Comparison of ENCODE assay signal across 1 cellular context in the genomic region with DNA sequence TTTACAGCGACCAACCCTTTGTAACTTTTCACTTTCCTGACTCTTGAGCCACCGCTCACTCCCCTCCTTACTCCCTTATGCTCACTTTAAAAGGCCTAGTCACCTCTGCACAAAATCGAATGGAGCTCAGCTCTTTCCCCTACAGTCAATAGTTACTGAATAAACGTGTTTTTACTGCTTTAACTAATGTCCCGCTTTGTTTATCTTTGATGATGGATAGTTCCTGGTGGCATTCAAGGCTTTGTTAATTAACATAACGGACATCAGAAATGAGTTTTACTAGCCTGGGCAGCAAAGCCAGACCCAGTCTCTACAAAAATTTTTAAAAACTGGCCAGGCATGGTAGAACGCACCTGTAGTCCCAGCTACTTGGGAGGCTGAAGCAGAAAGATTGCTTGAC.
TF ChIP-seq lines count a peak whose summit lies in the region.

No MANE protein-coding gene starts in this region.

TF ChIP-seq in WTC11, 78 proteins besides CTCF, POLR2A, EP300 and RAD21 (continued from another document):
- TF ChIP-seq, protein P1, sequence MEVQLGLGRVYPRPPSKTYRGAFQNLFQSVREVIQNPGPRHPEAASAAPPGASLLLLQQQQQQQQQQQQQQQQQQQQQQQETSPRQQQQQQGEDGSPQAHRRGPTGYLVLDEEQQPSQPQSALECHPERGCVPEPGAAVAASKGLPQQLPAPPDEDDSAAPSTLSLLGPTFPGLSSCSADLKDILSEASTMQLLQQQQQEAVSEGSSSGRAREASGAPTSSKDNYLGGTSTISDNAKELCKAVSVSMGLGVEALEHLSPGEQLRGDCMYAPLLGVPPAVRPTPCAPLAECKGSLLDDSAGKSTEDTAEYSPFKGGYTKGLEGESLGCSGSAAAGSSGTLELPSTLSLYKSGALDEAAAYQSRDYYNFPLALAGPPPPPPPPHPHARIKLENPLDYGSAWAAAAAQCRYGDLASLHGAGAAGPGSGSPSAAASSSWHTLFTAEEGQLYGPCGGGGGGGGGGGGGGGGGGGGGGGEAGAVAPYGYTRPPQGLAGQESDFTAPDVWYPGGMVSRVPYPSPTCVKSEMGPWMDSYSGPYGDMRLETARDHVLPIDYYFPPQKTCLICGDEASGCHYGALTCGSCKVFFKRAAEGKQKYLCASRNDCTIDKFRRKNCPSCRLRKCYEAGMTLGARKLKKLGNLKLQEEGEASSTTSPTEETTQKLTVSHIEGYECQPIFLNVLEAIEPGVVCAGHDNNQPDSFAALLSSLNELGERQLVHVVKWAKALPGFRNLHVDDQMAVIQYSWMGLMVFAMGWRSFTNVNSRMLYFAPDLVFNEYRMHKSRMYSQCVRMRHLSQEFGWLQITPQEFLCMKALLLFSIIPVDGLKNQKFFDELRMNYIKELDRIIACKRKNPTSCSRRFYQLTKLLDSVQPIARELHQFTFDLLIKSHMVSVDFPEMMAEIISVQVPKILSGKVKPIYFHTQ (CRISPR knock-in tag; IDR thresholded peaks at IDR 0.05) = no peak
- TF ChIP-seq NR3C1 (CRISPR knock-in tag; conservative IDR thresholded peaks at IDR 0.05; ENCODE audit: low read depth) (no peak), E2F5 (CRISPR knock-in tag; IDR thresholded peaks at IDR 0.05) (no peak), MXD4 (CRISPR knock-in tag; IDR thresholded peaks at IDR 0.05; ENCODE audit: borderline replicate concordance) (no peak), TEAD4 (CRISPR knock-in tag; IDR thresholded peaks at IDR 0.05) (no peak), ZNF121 (CRISPR knock-in tag; IDR thresholded peaks at IDR 0.05) (no peak)
- TF ChIP-seq, protein P2, sequence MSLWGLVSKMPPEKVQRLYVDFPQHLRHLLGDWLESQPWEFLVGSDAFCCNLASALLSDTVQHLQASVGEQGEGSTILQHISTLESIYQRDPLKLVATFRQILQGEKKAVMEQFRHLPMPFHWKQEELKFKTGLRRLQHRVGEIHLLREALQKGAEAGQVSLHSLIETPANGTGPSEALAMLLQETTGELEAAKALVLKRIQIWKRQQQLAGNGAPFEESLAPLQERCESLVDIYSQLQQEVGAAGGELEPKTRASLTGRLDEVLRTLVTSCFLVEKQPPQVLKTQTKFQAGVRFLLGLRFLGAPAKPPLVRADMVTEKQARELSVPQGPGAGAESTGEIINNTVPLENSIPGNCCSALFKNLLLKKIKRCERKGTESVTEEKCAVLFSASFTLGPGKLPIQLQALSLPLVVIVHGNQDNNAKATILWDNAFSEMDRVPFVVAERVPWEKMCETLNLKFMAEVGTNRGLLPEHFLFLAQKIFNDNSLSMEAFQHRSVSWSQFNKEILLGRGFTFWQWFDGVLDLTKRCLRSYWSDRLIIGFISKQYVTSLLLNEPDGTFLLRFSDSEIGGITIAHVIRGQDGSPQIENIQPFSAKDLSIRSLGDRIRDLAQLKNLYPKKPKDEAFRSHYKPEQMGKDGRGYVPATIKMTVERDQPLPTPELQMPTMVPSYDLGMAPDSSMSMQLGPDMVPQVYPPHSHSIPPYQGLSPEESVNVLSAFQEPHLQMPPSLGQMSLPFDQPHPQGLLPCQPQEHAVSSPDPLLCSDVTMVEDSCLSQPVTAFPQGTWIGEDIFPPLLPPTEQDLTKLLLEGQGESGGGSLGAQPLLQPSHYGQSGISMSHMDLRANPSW (CRISPR knock-in tag; conservative IDR thresholded peaks at IDR 0.05; ENCODE audit: low read depth) = no peak
